ENCODE assay signal across 8 cellular contexts in genomic region chr19:13100031-13100588, GRCh38. TPM values are rescaled to one million over a fixed set of nuclear protein-coding genes. Genes with fewer than 3 reads are reported as not detected.
A peak's percentile ranks its signal among the peaks of the same experiment; 100 is the strongest.
DNase-seq lines count a peak whose midpoint lies in the region; ATAC-seq, FAIRE-seq and TF ChIP-seq lines count a peak whose summit lies in the region.

No MANE protein-coding gene starts in this region.

- H3K27ac ChIP-seq in DND-41 (ENCODE audit: low read length) = peak overlapping the region; percentile 90
- H3K27ac ChIP-seq in OCI-LY1 (ENCODE audit: low read depth, low read length, poor library complexity, severe bottlenecking) = peak overlapping the region; percentile 68

- ATAC-seq in DND-41 (ENCODE audit: insufficient read depth, low read depth) = peak; percentile 36

- H3K27me3 ChIP-seq in DND-41 (ENCODE audit: insufficient read depth, low read length, poor library complexity) = peaks cover 9% of the 10 kb centered on the region
- H3K27me3 ChIP-seq in OCI-LY1 (ENCODE audit: insufficient read depth, low read length) = peaks cover 7% of the 10 kb centered on the region; the same call in 1 of the 2 replicates

- H3K36me3 ChIP-seq in DND-41 (ENCODE audit: insufficient read depth, low read length) (no peaks in the 10 kb centered on the region; the same call in 1 of the 2 replicates), OCI-LY1 (ENCODE audit: insufficient read depth, low read length) (peaks cover 11% of the 10 kb centered on the region; the same call in 1 of the 2 replicates)

- H3K9me3 ChIP-seq in DND-41 (ENCODE audit: insufficient read depth, low read length, severe bottlenecking) (no peaks in the 10 kb centered on the region), OCI-LY1 (ENCODE audit: low read length) (no peaks in the 10 kb centered on the region)

- DNase-seq in DND-41 (peak; percentile 69), nephron progenitor cell (no peak), NCI-H774 (lab: John Stamatoyannopoulos, UW) (no peak), frontal cortex (ENCODE audit: low spot score in 2 of 2) (no peak), DMS153 (lab: John Stamatoyannopoulos, UW) (no peak), SHP77 treated with DMSO at 0.1 percent for 48 hours (lab: John Stamatoyannopoulos, UW) (no peak)
- peak; percentile 67 for DNase-seq in activated naive CD8-positive, alpha-beta T cell treated with anti-CD3 and anti-CD28 coated beads for 36 hours

- 0 out of 2 replicates have a peak, but pooled peaks cover 3% of the 10 kb centered on the region for H3F3A ChIP-seq in OCI-LY1 (ENCODE audit: insufficient read depth, low read length)

- H3K27ac Mint-ChIP-seq in activated naive CD8-positive, alpha-beta T cell treated with anti-CD3 and anti-CD28 coated beads for 36 hours = peak overlapping the region; percentile 89
- no peak overlapping the region for H3K27ac Mint-ChIP-seq in nephron progenitor cell

- no peaks in the 10 kb centered on the region for H3K9me2 ChIP-seq in OCI-LY1 (ENCODE audit: low read depth, low read length)

- peaks cover 44% of the 10 kb centered on the region for H3K4me1 Mint-ChIP-seq in activated naive CD8-positive, alpha-beta T cell treated with anti-CD3 and anti-CD28 coated beads for 36 hours
- H3K4me1 Mint-ChIP-seq in nephron progenitor cell = peaks cover 12% of the 10 kb centered on the region

- peak overlapping the region; percentile 56 for H3K4me3 Mint-ChIP-seq in activated naive CD8-positive, alpha-beta T cell treated with anti-CD3 and anti-CD28 coated beads for 36 hours
- peak overlapping the region; percentile 48 for H3K4me3 Mint-ChIP-seq in nephron progenitor cell

- H3K9ac ChIP-seq in DND-41 (ENCODE audit: low read depth, low read length) (peak overlapping the region; percentile 72), OCI-LY1 (ENCODE audit: low read length) (peak overlapping the region; percentile 55; the same call in 1 of the 2 replicates)

- H3K4me1 ChIP-seq in DND-41 (ENCODE audit: insufficient read depth, low read length) = peaks cover 36% of the 10 kb centered on the region
- H3K4me1 ChIP-seq in OCI-LY1 (ENCODE audit: insufficient read depth, low read length, severe bottlenecking) = peaks cover 72% of the 10 kb centered on the region

- H4K20me1 ChIP-seq in DND-41 (ENCODE audit: insufficient read depth, low read length) (no peaks in the 10 kb centered on the region), OCI-LY1 (ENCODE audit: insufficient read depth, low read length) (no peaks in the 10 kb centered on the region)

- H3K27me3 Mint-ChIP-seq in activated naive CD8-positive, alpha-beta T cell treated with anti-CD3 and anti-CD28 coated beads for 36 hours = peaks cover 41% of the 10 kb centered on the region
- H3K27me3 Mint-ChIP-seq in nephron progenitor cell (ENCODE audit: low read depth, poor library complexity) = peaks cover 73% of the 10 kb centered on the region

- H3K4me2 ChIP-seq in DND-41 (ENCODE audit: insufficient read depth, low read length) (peak overlapping the region; percentile 76), OCI-LY1 (ENCODE audit: low read length) (peak overlapping the region; percentile 67)

- peaks cover 11% of the 10 kb centered on the region for H3K36me3 Mint-ChIP-seq in activated naive CD8-positive, alpha-beta T cell treated with anti-CD3 and anti-CD28 coated beads for 36 hours
- peaks cover 5% of the 10 kb centered on the region for H3K36me3 Mint-ChIP-seq in nephron progenitor cell (ENCODE audit: low read depth)

- H2AFZ ChIP-seq in DND-41 (ENCODE audit: low read depth, low read length) (peak overlapping the region; percentile 85), OCI-LY1 (ENCODE audit: low read length) (no peak overlapping the region)

- no peak for TF ChIP-seq CTCF in DND-41 (IDR thresholded peaks at IDR 0.05; ENCODE audit: borderline replicate concordance, extremely low read depth, low read length, poor library complexity, severe bottlenecking)
- TF ChIP-seq CTCF in OCI-LY1 (IDR thresholded peaks at IDR 0.05; ENCODE audit: low read length) = no peak
- no peak for TF ChIP-seq CTCF in nephron progenitor cell (IDR thresholded peaks at IDR 0.05)

- no peak for FAIRE-seq in frontal cortex (lab: Jason Lieb, UNC)

- H3K79me2 ChIP-seq in DND-41 (ENCODE audit: insufficient read depth, low read length) (no peaks in the 10 kb centered on the region), OCI-LY1 (ENCODE audit: insufficient read depth, low read length) (no peaks in the 10 kb centered on the region)

- H3K4me3 ChIP-seq in DND-41 (ENCODE audit: low read depth in 1 of 2, low read length in 2 of 2) = peak overlapping the region in 1 of 2 experiments; percentile 59; a peak in 2 of 4 replicates
- peak overlapping the region; percentile 50 for H3K4me3 ChIP-seq in OCI-LY1 (ENCODE audit: low read depth, low read length, poor library complexity, severe bottlenecking)

- peaks cover 4% of the 10 kb centered on the region for H3K9me3 Mint-ChIP-seq in activated naive CD8-positive, alpha-beta T cell treated with anti-CD3 and anti-CD28 coated beads for 36 hours
- H3K9me3 Mint-ChIP-seq in nephron progenitor cell = peaks cover 6% of the 10 kb centered on the region

RNA-seq across cellular contexts. Expression of gene LYL1, which starts 2.5 kb away (rescaled TPM):
- 1 to 10 TPM; 2.6 to 2.9 TPM for total RNA-seq in activated naive CD8-positive, alpha-beta T cell treated with anti-CD3 and anti-CD28 coated beads for 36 hours
- 2.9 TPM for total RNA-seq in frontal cortex

RNA-seq across cellular contexts. Expression of gene TRMT1, which starts 16.4 kb away (rescaled TPM):
- 100 to 1,000 TPM; 114 TPM for total RNA-seq in activated naive CD8-positive, alpha-beta T cell treated with anti-CD3 and anti-CD28 coated beads for 36 hours
- 17.9 TPM for total RNA-seq in frontal cortex

RNA-seq across cellular contexts. Expression of gene NACC1, which starts 18.0 kb away (rescaled TPM):
- 10 to 100 TPM; 81.2 to 83.8 TPM for total RNA-seq in activated naive CD8-positive, alpha-beta T cell treated with anti-CD3 and anti-CD28 coated beads for 36 hours
- total RNA-seq in frontal cortex = 16.3 TPM

RNA-seq across cellular contexts. Expression of gene STX10, which starts 50.1 kb away (rescaled TPM):
- 10 to 100 TPM; 53.3 to 55.0 TPM for total RNA-seq in activated naive CD8-positive, alpha-beta T cell treated with anti-CD3 and anti-CD28 coated beads for 36 hours
- 18.3 TPM for total RNA-seq in frontal cortex

RNA-seq across cellular contexts. Expression of gene IER2, which starts 50.1 kb away (rescaled TPM):
- total RNA-seq in activated naive CD8-positive, alpha-beta T cell treated with anti-CD3 and anti-CD28 coated beads for 36 hours = 100 to 1,000 TPM; 128 to 132 TPM
- total RNA-seq in frontal cortex = 9.0 TPM

Comparison
In these comparisons a context has a peak if more than half of its experiments do, and no peak if none do; other contexts are left out.
1. DNase-seq: peak in DND-41 (single experiment) and activated naive CD8-positive, alpha-beta T cell treated with anti-CD3 and anti-CD28 coated beads for 36 hours (single experiment); none in nephron progenitor cell (single experiment), NCI-H774 (single experiment), frontal cortex (0 of 2), DMS153 (single experiment) and SHP77 treated with DMSO at 0.1 percent for 48 hours (single experiment).